ENCODE assay signal across 18 cellular contexts in genomic region chr20:7505152-7505834, GRCh38.
DNase-seq lines count a peak whose midpoint lies in the region; ATAC-seq, FAIRE-seq and TF ChIP-seq lines count a peak whose summit lies in the region.
"Had no signal": no experiment of that assay in that cellular context is flagged by ENCODE, and none has a peak within 500 bp of the region (broad histone marks: within the 10 kb centered on the region; RNA-seq: fewer than 3 reads in every experiment).

No MANE protein-coding gene starts in this region.

- no peak for ATAC-seq in A549
- ATAC-seq in GM18907 (IDR thresholded peaks at IDR 0.05; ENCODE audit: unreplicated experiment), result peak; percentile 81
- ATAC-seq in HG02852 (IDR thresholded peaks at IDR 0.05; ENCODE audit: unreplicated experiment), result peak; percentile 52
- no peak for ATAC-seq in stimulated activated naive CD8-positive, alpha-beta T cell treated with anti-CD3 and anti-CD28 coated beads, Interleukin-15, amount 100 ng/mL, for 72 hours
- ATAC-seq: effector memory CD8-positive, alpha-beta T cell; left lobe of liver; naive thymus-derived CD4-positive, alpha-beta T cell; stimulated activated naive B cell treated with anti-CD40 and anti-IgM and Interleukin-4, amounts not matched to agents 10 μg/mL and 1 μg/mL and 100 μg/mL, for 72 hours had no signal

- no peak overlapping the region for H3K4me2 ChIP-seq in A549

- H3K27ac ChIP-seq in A549, result no peak overlapping the region

- POLR2A ChIA-PET in A549 (lab: Yijun Ruan, JAX), result no interaction called here
- POLR2A ChIA-PET in GM10248 (lab: Yijun Ruan, JAX), result no interaction called here

- 26% methylated on average over 4 of the region's 4 CpGs for WGBS in A549 (ENCODE audit: missing lambda C conversion rate)

- TF ChIP-seq POLR2A in A549 (IDR thresholded peaks at IDR 0.05; ENCODE audit: low read length), result no peak

- H3K4me3 ChIP-seq in A549, result no peak overlapping the region

- peak; percentile 43 for FAIRE-seq in A549 (lab: Jason Lieb, UNC)
- FAIRE-seq: H54, TTC549 had no signal

- H3K9me3 Mint-ChIP-seq in stimulated activated naive CD8-positive, alpha-beta T cell treated with anti-CD3 and anti-CD28 coated beads, Interleukin-15, amount 100 ng/mL, for 72 hours, result no peaks in the 10 kb centered on the region
- H3K9me3 Mint-ChIP-seq: central memory CD8-positive, alpha-beta T cell; effector memory CD8-positive, alpha-beta T cell; stimulated activated naive B cell treated with anti-CD40 and anti-IgM and Interleukin-4, amounts not matched to agents 10 μg/mL and 1 μg/mL and 100 μg/mL, for 72 hours had no signal

- TF ChIP-seq CTCF in A549 (IDR thresholded peaks at IDR 0.05) (no peak), GM10248 (IDR thresholded peaks at IDR 0.05; ENCODE audit: control extremely low read depth, extremely low read depth, low read depth, missing control alignments) (no peak)

- no peak overlapping the region for H3K27ac Mint-ChIP-seq in stimulated activated naive CD8-positive, alpha-beta T cell treated with anti-CD3 and anti-CD28 coated beads, Interleukin-15, amount 100 ng/mL, for 72 hours
- H3K27ac Mint-ChIP-seq: activated CD4-positive, alpha-beta memory T cell treated with anti-CD3 and anti-CD28 coated beads for 36 hours; effector memory CD8-positive, alpha-beta T cell; naive thymus-derived CD4-positive, alpha-beta T cell; stimulated activated naive B cell treated with anti-CD40 and anti-IgM and Interleukin-4, amounts not matched to agents 10 μg/mL and 1 μg/mL and 100 μg/mL, for 72 hours had no signal

- no peak for TF ChIP-seq RAD21 in A549 (conservative IDR thresholded peaks at IDR 0.05 in 1 of 2, IDR thresholded peaks at IDR 0.05 in 1 of 2)

- no peak overlapping the region for H3K4me3 Mint-ChIP-seq in stimulated activated naive CD8-positive, alpha-beta T cell treated with anti-CD3 and anti-CD28 coated beads, Interleukin-15, amount 100 ng/mL, for 72 hours
- H3K4me3 Mint-ChIP-seq: activated CD4-positive, alpha-beta memory T cell treated with anti-CD3 and anti-CD28 coated beads for 36 hours; central memory CD8-positive, alpha-beta T cell; effector memory CD8-positive, alpha-beta T cell; naive thymus-derived CD4-positive, alpha-beta T cell; stimulated activated naive B cell treated with anti-CD40 and anti-IgM and Interleukin-4, amounts not matched to agents 10 μg/mL and 1 μg/mL and 100 μg/mL, for 72 hours had no signal

- H3K27me3 Mint-ChIP-seq in stimulated activated naive CD8-positive, alpha-beta T cell treated with anti-CD3 and anti-CD28 coated beads, Interleukin-15, amount 100 ng/mL, for 72 hours, result no peaks in the 10 kb centered on the region
- H3K27me3 Mint-ChIP-seq: activated CD4-positive, alpha-beta memory T cell treated with anti-CD3 and anti-CD28 coated beads for 36 hours; central memory CD8-positive, alpha-beta T cell; effector memory CD8-positive, alpha-beta T cell; naive thymus-derived CD4-positive, alpha-beta T cell; stimulated activated naive B cell treated with anti-CD40 and anti-IgM and Interleukin-4, amounts not matched to agents 10 μg/mL and 1 μg/mL and 100 μg/mL, for 72 hours had no signal

- 0 out of 3 replicates have a peak, but pooled peaks cover 3% of the 10 kb centered on the region for H3K9me3 ChIP-seq in A549

- CTCF ChIA-PET in A549 (lab: Yijun Ruan, JAX) (no interaction called here), GM10248 (lab: Yijun Ruan, JAX) (interaction anchor here (2.7 kb wide), 1 partner anchor 33 kb away, joined by 7 read pairs; no protein-coding TSS in a partner anchor)

- DNase-seq in A549 (ENCODE audit: low read depth in 1 of 2, low spot score in 1 of 2) (no peak), SW480 (ENCODE audit: low spot score) (peak; percentile 24), GM10248 (ENCODE audit: extremely low spot score) (no peak), globus pallidus (ENCODE audit: low spot score) (no peak)
- DNase-seq in stimulated activated naive CD8-positive, alpha-beta T cell treated with anti-CD3 and anti-CD28 coated beads, Interleukin-15, amount 100 ng/mL, for 72 hours, result no peak
- no peak for DNase-seq in activated CD4-positive, alpha-beta T cell treated with anti-CD3 and anti-CD28 coated beads, Interleukin-2, amount 50 U/mL, for 48 hours
- DNase-seq: activated CD4-positive, alpha-beta memory T cell treated with anti-CD3 and anti-CD28 coated beads for 36 hours; DMS79 treated with DMSO at 0.1 percent for 48 hours; effector memory CD8-positive, alpha-beta T cell; naive thymus-derived CD4-positive, alpha-beta T cell; NCI-H446 treated with DMSO at 0.1 percent for 48 hours; stimulated activated naive B cell treated with anti-CD40 and anti-IgM and Interleukin-4, amounts not matched to agents 10 μg/mL and 1 μg/mL and 100 μg/mL, for 72 hours had no signal

- no peak for TF ChIP-seq EP300 in A549 (IDR thresholded peaks at IDR 0.05)

- no peaks in the 10 kb centered on the region for H3K4me1 ChIP-seq in A549

- no peaks in the 10 kb centered on the region for H3K4me1 Mint-ChIP-seq in stimulated activated naive CD8-positive, alpha-beta T cell treated with anti-CD3 and anti-CD28 coated beads, Interleukin-15, amount 100 ng/mL, for 72 hours
- H3K4me1 Mint-ChIP-seq: central memory CD8-positive, alpha-beta T cell; naive thymus-derived CD4-positive, alpha-beta T cell; stimulated activated naive B cell treated with anti-CD40 and anti-IgM and Interleukin-4, amounts not matched to agents 10 μg/mL and 1 μg/mL and 100 μg/mL, for 72 hours had no signal

TF ChIP-seq in A549, 52 proteins besides CTCF, POLR2A, EP300 and RAD21:
- no peak for TF ChIP-seq HEYL (CRISPR knock-in tag; IDR thresholded peaks at IDR 0.05)
- TF ChIP-seq, protein P1, sequence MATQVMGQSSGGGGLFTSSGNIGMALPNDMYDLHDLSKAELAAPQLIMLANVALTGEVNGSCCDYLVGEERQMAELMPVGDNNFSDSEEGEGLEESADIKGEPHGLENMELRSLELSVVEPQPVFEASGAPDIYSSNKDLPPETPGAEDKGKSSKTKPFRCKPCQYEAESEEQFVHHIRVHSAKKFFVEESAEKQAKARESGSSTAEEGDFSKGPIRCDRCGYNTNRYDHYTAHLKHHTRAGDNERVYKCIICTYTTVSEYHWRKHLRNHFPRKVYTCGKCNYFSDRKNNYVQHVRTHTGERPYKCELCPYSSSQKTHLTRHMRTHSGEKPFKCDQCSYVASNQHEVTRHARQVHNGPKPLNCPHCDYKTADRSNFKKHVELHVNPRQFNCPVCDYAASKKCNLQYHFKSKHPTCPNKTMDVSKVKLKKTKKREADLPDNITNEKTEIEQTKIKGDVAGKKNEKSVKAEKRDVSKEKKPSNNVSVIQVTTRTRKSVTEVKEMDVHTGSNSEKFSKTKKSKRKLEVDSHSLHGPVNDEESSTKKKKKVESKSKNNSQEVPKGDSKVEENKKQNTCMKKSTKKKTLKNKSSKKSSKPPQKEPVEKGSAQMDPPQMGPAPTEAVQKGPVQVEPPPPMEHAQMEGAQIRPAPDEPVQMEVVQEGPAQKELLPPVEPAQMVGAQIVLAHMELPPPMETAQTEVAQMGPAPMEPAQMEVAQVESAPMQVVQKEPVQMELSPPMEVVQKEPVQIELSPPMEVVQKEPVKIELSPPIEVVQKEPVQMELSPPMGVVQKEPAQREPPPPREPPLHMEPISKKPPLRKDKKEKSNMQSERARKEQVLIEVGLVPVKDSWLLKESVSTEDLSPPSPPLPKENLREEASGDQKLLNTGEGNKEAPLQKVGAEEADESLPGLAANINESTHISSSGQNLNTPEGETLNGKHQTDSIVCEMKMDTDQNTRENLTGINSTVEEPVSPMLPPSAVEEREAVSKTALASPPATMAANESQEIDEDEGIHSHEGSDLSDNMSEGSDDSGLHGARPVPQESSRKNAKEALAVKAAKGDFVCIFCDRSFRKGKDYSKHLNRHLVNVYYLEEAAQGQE (IDR thresholded peaks at IDR 0.05), result no peak

Comparison
In these comparisons a context has a peak if more than half of its experiments do, and no peak if none do; other contexts are left out.
1. ATAC-seq: peak in GM18907 (single experiment) and HG02852 (single experiment); none in A549 (0 of 2) and stimulated activated naive CD8-positive, alpha-beta T cell treated with anti-CD3 and anti-CD28 coated beads, Interleukin-15, amount 100 ng/mL, for 72 hours (single experiment).